ENCODE assay signal across 2 cellular contexts in genomic region chr1:153696741-153697140, GRCh38.
TF ChIP-seq lines count a peak whose summit lies in the region.

No MANE protein-coding gene starts in this region.

TF ChIP-seq in A549, 52 proteins besides CTCF, POLR2A, EP300 and RAD21 (continued from another document):
- TF ChIP-seq MAX (IDR thresholded peaks at IDR 0.05) (no peak), E2F6 (IDR thresholded peaks at IDR 0.05; ENCODE audit: borderline replicate concordance, low read depth) (no peak), RFX5 (IDR thresholded peaks at IDR 0.05) (no peak), RCOR1 (IDR thresholded peaks at IDR 0.05; ENCODE audit: low read depth, low read length) (no peak), MAFK (IDR thresholded peaks at IDR 0.05; ENCODE audit: partially characterized antibody) (no peak), HMGXB4 (CRISPR knock-in tag; IDR thresholded peaks at IDR 0.05; ENCODE audit: borderline replicate concordance) (no peak), TP53 (CRISPR knock-in tag; IDR thresholded peaks at IDR 0.05) (no peak), HEYL (CRISPR knock-in tag; IDR thresholded peaks at IDR 0.05) (no peak), NR3C1 (IDR thresholded peaks at IDR 0.05) (no peak), CHD4 (IDR thresholded peaks at IDR 0.05; ENCODE audit: borderline replicate concordance) (no peak), HDAC2 (IDR thresholded peaks at IDR 0.05) (no peak), FOSB (CRISPR knock-in tag; IDR thresholded peaks at IDR 0.05) (no peak), JUN (IDR thresholded peaks at IDR 0.05) (no peak)

TF ChIP-seq in WTC11, 78 proteins besides CTCF, POLR2A, EP300 and RAD21 (continued from another document):
- TF ChIP-seq ERG (CRISPR knock-in tag; IDR thresholded peaks at IDR 0.05) (no peak), SMAD4 (CRISPR knock-in tag; IDR thresholded peaks at IDR 0.05) (no peak), TP53 (CRISPR knock-in tag; IDR thresholded peaks at IDR 0.05) (no peak), EMX1 (CRISPR knock-in tag; IDR thresholded peaks at IDR 0.05) (no peak), MYBL2 (CRISPR knock-in tag; IDR thresholded peaks at IDR 0.05) (no peak), ZNF232 (CRISPR knock-in tag; IDR thresholded peaks at IDR 0.05) (no peak), TCF7 (CRISPR knock-in tag; IDR thresholded peaks at IDR 0.05; ENCODE audit: low read depth) (no peak), AR (CRISPR knock-in tag; IDR thresholded peaks at IDR 0.05) (no peak), PRDM15 (CRISPR knock-in tag; IDR thresholded peaks at IDR 0.05) (no peak), SOX15 (CRISPR knock-in tag; IDR thresholded peaks at IDR 0.05) (no peak), ZNF317 (CRISPR knock-in tag; IDR thresholded peaks at IDR 0.05; ENCODE audit: borderline replicate concordance, low read depth) (no peak)
